Comparison of ENCODE assay signal across 16 cellular contexts in the genomic region with DNA sequence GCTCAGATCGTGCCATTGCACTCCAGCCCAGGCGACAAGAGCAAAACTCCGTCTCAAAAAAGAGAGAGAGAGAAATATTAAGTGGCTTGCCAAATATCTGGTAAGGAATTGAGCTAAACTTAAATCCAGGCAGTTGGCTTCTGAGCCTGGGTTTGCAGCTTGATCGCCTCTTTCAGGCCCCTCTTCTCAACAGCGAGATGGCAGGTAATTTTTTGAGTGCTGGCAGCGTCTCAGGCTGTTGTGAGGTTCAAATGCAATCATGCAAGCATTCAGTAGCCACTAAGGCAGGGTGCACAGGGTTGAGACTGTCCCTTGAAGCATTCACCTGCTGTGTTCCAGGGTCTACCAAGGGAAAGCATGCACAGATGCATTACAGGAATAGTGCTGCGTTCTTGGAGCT. TPM values are rescaled to one million over a fixed set of nuclear protein-coding genes. Genes with fewer than 3 reads are reported as not detected.
DNase-seq lines count a peak whose midpoint lies in the region; ATAC-seq, FAIRE-seq and TF ChIP-seq lines count a peak whose summit lies in the region.
"Had no signal": no experiment of that assay in that cellular context is flagged by ENCODE, and none has a peak within 500 bp of the region (broad histone marks: within the 10 kb centered on the region; RNA-seq: fewer than 3 reads in every experiment).

No MANE protein-coding gene starts in this region.

- CTCF ChIA-PET in RWPE1 (lab: Yijun Ruan, JAX) (interaction anchor here (1.7 kb wide), 1 partner anchor 9 kb away, joined by 4 read pairs; no protein-coding TSS in a partner anchor), H1 (lab: Charles Lee; ENCODE audit: partially characterized antibody) (interaction anchor here (0.8 to 4.6 kb wide), 6 partner anchors 10 to 112 kb away, joined by 3 to 46 read pairs (median 3); partner anchors contain the start of genes CCDC87 and CCS)

- no peak overlapping the region for H3K56ac ChIP-seq in H1 (replicated peaks; ENCODE audit: insufficient read length, low read depth, low read length)

- no peak for TF ChIP-seq RAD21 in H1 (IDR thresholded peaks at IDR 0.05 in 1 of 2, conservative IDR thresholded peaks at IDR 0.05 in 1 of 2; ENCODE audit: low read depth in 2 of 2, low read length in 2 of 2)

- FAIRE-seq in H1 (lab: Jason Lieb, UNC), result no peak

- peak overlapping the region; percentile 32 for H4K91ac ChIP-seq in H1 (replicated peaks; ENCODE audit: insufficient read length, low read length)

- H3K27ac ChIP-seq in RWPE1 (peak overlapping the region; percentile 62), H1 (ENCODE audit: low read depth, low read length) (no peak overlapping the region; the same call in 1 of the 2 replicates)
- H3K27ac ChIP-seq: hepatocyte had no signal

- no peak overlapping the region for H4K8ac ChIP-seq in H1 (ENCODE audit: extremely low read depth, insufficient read depth, low read length)

- TF ChIP-seq CTCF in RWPE1 (conservative IDR thresholded peaks at IDR 0.05; ENCODE audit: low read depth) (no peak), H1 (IDR thresholded peaks at IDR 0.05; ENCODE audit: control extremely low read depth in 1 of 3, insufficient read depth in 1 of 3, low read depth in 1 of 3, low read length in 3 of 3) (no peak)

- H4K5ac ChIP-seq in H1 (ENCODE audit: insufficient read length, low read depth, low read length), result peak overlapping the region; percentile 83

- no peaks in the 10 kb centered on the region for H4K20me1 ChIP-seq in H1 (replicated peaks in 1 of 2; ENCODE audit: control insufficient read depth in 1 of 2, insufficient read depth in 2 of 2, low read length in 2 of 2)

- H2BK5ac ChIP-seq in H1 (ENCODE audit: low read depth, low read length), result peak overlapping the region; percentile 2; the same call in 1 of the 2 replicates

- H3K4me3 ChIP-seq in H1 (ENCODE audit: extremely low read depth in 1 of 4, insufficient read depth in 2 of 4, low read depth in 3 of 4, low read length in 4 of 4), result no peak overlapping the region
- H3K4me3 ChIP-seq: hepatocyte, smooth muscle cell had no signal

- H2AFZ ChIP-seq in H1 (ENCODE audit: low read length), result no peak overlapping the region
- H2AFZ ChIP-seq: hepatocyte had no signal

- no peak for TF ChIP-seq POLR2A in H1 (IDR thresholded peaks at IDR 0.05; ENCODE audit: control extremely low read depth in 1 of 2, low read depth in 2 of 2, low read length in 2 of 2)

- POLR2A ChIA-PET in RWPE1 (lab: Yijun Ruan, JAX; ENCODE audit: low non-redundant PET) (no interaction called here), H1 (lab: Charles Lee; ENCODE audit: partially characterized antibody) (interaction anchor here (0.6 to 4.8 kb wide), 14 partner anchors 8 to 109 kb away, joined by 3 to 51 read pairs (median 9); partner anchors contain the start of genes ACTN3, CCDC87, CCS and RBM14)

- no peak overlapping the region for H3K23ac ChIP-seq in H1 (ENCODE audit: insufficient read length)

- H3K4me1 Mint-ChIP-seq in stimulated activated memory B cell treated with anti-CD40 and anti-IgM and Interleukin-4, amounts not matched to agents 10 μg/mL and 1 μg/mL and 100 μg/mL, for 72 hours, result peaks cover 21% of the 10 kb centered on the region

- H3K4ac ChIP-seq in H1 (replicated peaks; ENCODE audit: insufficient read length, low read depth, low read length), result peak overlapping the region; percentile 94

- peak overlapping the region; percentile 74 for H2BK120ac ChIP-seq in H1 (replicated peaks; ENCODE audit: low read depth, low read length)

- H3K23me2 ChIP-seq in H1 (ENCODE audit: low read depth, low read length), result no peaks in the 10 kb centered on the region

- peaks cover 7% of the 10 kb centered on the region for H3K27me3 Mint-ChIP-seq in stimulated activated memory B cell treated with anti-CD40 and anti-IgM and Interleukin-4, amounts not matched to agents 10 μg/mL and 1 μg/mL and 100 μg/mL, for 72 hours

- no peak overlapping the region for H2AK5ac ChIP-seq in H1 (ENCODE audit: low read depth, low read length)

- H3K79me2 ChIP-seq in H1 (ENCODE audit: control insufficient read depth in 1 of 2, insufficient read depth in 2 of 2, low read length in 2 of 2), result no peaks in the 10 kb centered on the region
- H3K79me2 ChIP-seq: hepatocyte had no signal

- TF ChIP-seq EP300 in H1 (IDR thresholded peaks at IDR 0.05; ENCODE audit: borderline replicate concordance in 1 of 2, low read depth in 2 of 2, low read length in 2 of 2), result no peak

- H3K36me3 Mint-ChIP-seq in stimulated activated memory B cell treated with anti-CD40 and anti-IgM and Interleukin-4, amounts not matched to agents 10 μg/mL and 1 μg/mL and 100 μg/mL, for 72 hours, result no peaks in the 10 kb centered on the region
- H3K36me3 Mint-ChIP-seq: CD4-positive, CD25-positive, alpha-beta regulatory T cell had no signal

- H3K18ac ChIP-seq in H1 (ENCODE audit: extremely low read depth, low read length), result peak overlapping the region; percentile 71; the same call in 1 of the 2 replicates

- H3K9ac ChIP-seq in H1 (replicated peaks in 1 of 4; ENCODE audit: extremely low read depth in 1 of 4, low read depth in 3 of 4, low read length in 3 of 4), result no peak overlapping the region

- H3K9me3 ChIP-seq in H1 (ENCODE audit: insufficient read depth in 2 of 2, low read depth in 1 of 2, low read length in 1 of 2), result peaks cover 3 to 4% of the 10 kb centered on the region in 2 experiments; a peak in 1 of 4 replicates
- H3K9me3 ChIP-seq: suprapubic skin had no signal

- H3K27ac Mint-ChIP-seq in stimulated activated memory B cell treated with anti-CD40 and anti-IgM and Interleukin-4, amounts not matched to agents 10 μg/mL and 1 μg/mL and 100 μg/mL, for 72 hours, result peak overlapping the region; percentile 72
- H3K27ac Mint-ChIP-seq: nephron progenitor cell had no signal

- no peaks in the 10 kb centered on the region for H3K9me3 Mint-ChIP-seq in stimulated activated memory B cell treated with anti-CD40 and anti-IgM and Interleukin-4, amounts not matched to agents 10 μg/mL and 1 μg/mL and 100 μg/mL, for 72 hours

- H3K4me3 Mint-ChIP-seq in stimulated activated memory B cell treated with anti-CD40 and anti-IgM and Interleukin-4, amounts not matched to agents 10 μg/mL and 1 μg/mL and 100 μg/mL, for 72 hours, result no peak overlapping the region
- H3K4me3 Mint-ChIP-seq: nephron progenitor cell had no signal

- H3K27me3 ChIP-seq in H1 (replicated peaks in 1 of 4; ENCODE audit: control insufficient read depth in 3 of 4, extremely low read depth in 1 of 4, insufficient read depth in 3 of 4, low read length in 3 of 4), result no peaks in the 10 kb centered on the region
- H3K27me3 ChIP-seq: hepatocyte, suprapubic skin had no signal

- no peak overlapping the region for H3K14ac ChIP-seq in H1 (ENCODE audit: insufficient read length)

- no peak for ATAC-seq in stimulated activated memory B cell treated with anti-CD40 and anti-IgM and Interleukin-4, amounts not matched to agents 10 μg/mL and 1 μg/mL and 100 μg/mL, for 72 hours
- ATAC-seq in GM18498 (IDR thresholded peaks at IDR 0.05; ENCODE audit: unreplicated experiment) (no peak), HG02678 (IDR thresholded peaks at IDR 0.05; ENCODE audit: unreplicated experiment) (no peak)

- DNase-seq in NCI-H82 (lab: John Stamatoyannopoulos, UW), result peak; percentile 27
- no peak for DNase-seq in NCI-H82 treated with DMSO at 0.1 percent for 48 hours (lab: John Stamatoyannopoulos, UW; ENCODE audit: unreplicated experiment)
- DNase-seq in RWPE1 (ENCODE audit: low spot score), result no peak
- DNase-seq in H1 (ENCODE audit: low read depth in 1 of 2, low spot score in 2 of 2), result no peak
- DNase-seq in central memory CD4-positive, alpha-beta T cell, result no peak
- DNase-seq: DND-41, nephron progenitor cell had no signal

- peaks cover 11 to 20% (median 14%) of the 10 kb centered on the region in 4 experiments; a peak in 6 of 7 replicates for H3K4me1 ChIP-seq in H1 (replicated peaks in 1 of 4; ENCODE audit: control insufficient read depth in 3 of 4, insufficient read depth in 4 of 4, low read length in 3 of 4)

- no peak overlapping the region for H2BK15ac ChIP-seq in H1 (ENCODE audit: low read length)

- peak overlapping the region; percentile 11; the same call in 1 of the 2 replicates for H2BK12ac ChIP-seq in H1 (ENCODE audit: low read depth, low read length)

- no peak overlapping the region for H3K4me2 ChIP-seq in H1 (ENCODE audit: insufficient read depth in 1 of 2, low read depth in 2 of 2, low read length in 2 of 2)
- H3K4me2 ChIP-seq: hepatocyte, smooth muscle cell had no signal

- H2BK20ac ChIP-seq in H1 (ENCODE audit: low read length), result peak overlapping the region; percentile 63; the same call in 1 of the 2 replicates

- H3K79me1 ChIP-seq in H1 (ENCODE audit: low read depth, low read length), result no peaks in the 10 kb centered on the region

- 91% methylated on average over 7 of the region's 7 CpGs; no CpG with 5 or more reads in 1 of the 2 experiments for WGBS in H1 (ENCODE audit: extremely low coverage in 1 of 2, insufficient coverage in 1 of 2, insufficient read length in 1 of 2, insufficient replicate concordance in 2 of 2, low coverage in 1 of 2, low lambda C conversion rate in 2 of 2, missing lambda C conversion rate in 1 of 2), 2 experiments

- no peaks in the 10 kb centered on the region for H3K36me3 ChIP-seq in H1 (ENCODE audit: control insufficient read depth in 2 of 4, insufficient read depth in 4 of 4, low read length in 3 of 4)

RNA-seq across cellular contexts. Expression of gene CTSF, which starts 0.7 kb away (rescaled TPM):
- 0.36 and 0.58 TPM in 2 replicates for total RNA-seq in H1 (2021; fragmentation: NEBNext Ultra II Directional; extraction: Animal tissue kit (Norgen Biotek cat#: 25700))
- polyA plus RNA-seq in H1 (2011; rRNA removed), result 2.3 and 2.6 TPM in 2 replicates
- polyA plus RNA-seq in H1 (2011; cell fraction: cytosol; rRNA removed), result 2.0 TPM
- 8.5 TPM for polyA plus RNA-seq in H1 (2011; cell fraction: nucleus; rRNA removed)
- 2.6 to 3.8 TPM (median 2.9 TPM) in 4 replicates for polyA plus RNA-seq in H1 (2012, experiment 1 of 2)
- 2.9 TPM for polyA plus RNA-seq in H1 (2012, experiment 2 of 2)
- 1.7 TPM for polyA plus RNA-seq in H1 (2013, experiment 1 of 2)
- 1.7 TPM for polyA plus RNA-seq in H1 (2013, experiment 2 of 2)
- polyA minus RNA-seq in H1 (2011; rRNA and poly(A)+ RNA removed), result 3.0 and 5.3 TPM in 2 replicates
- polyA minus RNA-seq in H1 (2011; cell fraction: cytosol; rRNA and poly(A)+ RNA removed), result 2.9 TPM
- polyA minus RNA-seq in H1 (2011; cell fraction: nucleus; rRNA and poly(A)+ RNA removed), result 0.50 TPM

RNA-seq across cellular contexts. Expression of gene ACTN3, which starts 22.4 kb away (rescaled TPM):
- total RNA-seq in H1 (2021; fragmentation: NEBNext Ultra II Directional; extraction: Animal tissue kit (Norgen Biotek cat#: 25700)), result 28.2 and 30.8 TPM in 2 replicates
- polyA plus RNA-seq in H1 (2011; rRNA removed), result 36.7 and 46.2 TPM in 2 replicates
- 38.5 TPM for polyA plus RNA-seq in H1 (2011; cell fraction: cytosol; rRNA removed)
- polyA plus RNA-seq in H1 (2011; cell fraction: nucleus; rRNA removed), result 243 TPM
- 42.8 to 71.4 TPM (median 62.6 TPM) in 4 replicates for polyA plus RNA-seq in H1 (2012, experiment 1 of 2)
- 28.4 TPM for polyA plus RNA-seq in H1 (2012, experiment 2 of 2)
- 12.6 TPM for polyA plus RNA-seq in H1 (2013, experiment 1 of 2)
- polyA plus RNA-seq in H1 (2013, experiment 2 of 2), result 10.9 TPM
- polyA minus RNA-seq in H1 (2011; rRNA and poly(A)+ RNA removed), result 33.9 and 39.3 TPM in 2 replicates
- polyA minus RNA-seq in H1 (2011; cell fraction: cytosol; rRNA and poly(A)+ RNA removed), result 14.0 TPM
- polyA minus RNA-seq in H1 (2011; cell fraction: nucleus; rRNA and poly(A)+ RNA removed), result 32.1 TPM
- total RNA-seq: CD4-positive, CD25-positive, alpha-beta regulatory T cell; cerebellum; hepatocyte; kidney epithelial cell; smooth muscle cell; suprapubic skin had no signal
- polyA plus RNA-seq: CD4-positive, CD25-positive, alpha-beta regulatory T cell had no signal

RNA-seq across cellular contexts. Expression of gene ZDHHC24, which starts 23.2 kb away (rescaled TPM):
- 7.0 and 8.4 TPM in 2 replicates for total RNA-seq in H1 (2021; fragmentation: NEBNext Ultra II Directional; extraction: Animal tissue kit (Norgen Biotek cat#: 25700))
- polyA plus RNA-seq in H1 (2011; rRNA removed), result 9.7 and 15.6 TPM in 2 replicates
- 9.0 TPM for polyA plus RNA-seq in H1 (2011; cell fraction: cytosol; rRNA removed)
- 9.8 TPM for polyA plus RNA-seq in H1 (2011; cell fraction: nucleus; rRNA removed)
- 4.9 to 7.2 TPM (median 5.5 TPM) in 4 replicates for polyA plus RNA-seq in H1 (2012, experiment 1 of 2)
- 4.1 TPM for polyA plus RNA-seq in H1 (2012, experiment 2 of 2)
- polyA plus RNA-seq in H1 (2013, experiment 1 of 2), result 8.8 TPM
- 9.9 TPM for polyA plus RNA-seq in H1 (2013, experiment 2 of 2)
- 3.3 TPM in 2 replicates for polyA minus RNA-seq in H1 (2011; rRNA and poly(A)+ RNA removed)
- 10.1 TPM for polyA minus RNA-seq in H1 (2011; cell fraction: cytosol; rRNA and poly(A)+ RNA removed)
- 4.4 TPM for polyA minus RNA-seq in H1 (2011; cell fraction: nucleus; rRNA and poly(A)+ RNA removed)

RNA-seq across cellular contexts. Expression of gene CCDC87, which starts 23.8 kb away (rescaled TPM):
- total RNA-seq in H1 (2021; fragmentation: NEBNext Ultra II Directional; extraction: Animal tissue kit (Norgen Biotek cat#: 25700)), result 0.99 and 1.1 TPM in 2 replicates
- polyA plus RNA-seq in H1 (2011; rRNA removed), result 0.32 and 0.63 TPM in 2 replicates
- polyA plus RNA-seq in H1 (2011; cell fraction: cytosol; rRNA removed), result 0.25 TPM
- polyA plus RNA-seq in H1 (2011; cell fraction: nucleus; rRNA removed), result 0.68 TPM
- 0.43 to 0.65 TPM (median 0.54 TPM) in 4 replicates for polyA plus RNA-seq in H1 (2012, experiment 1 of 2)
- polyA plus RNA-seq in H1 (2012, experiment 2 of 2), result 0.92 TPM
- 0.36 TPM for polyA plus RNA-seq in H1 (2013, experiment 1 of 2)
- 0.33 TPM for polyA plus RNA-seq in H1 (2013, experiment 2 of 2)
- polyA minus RNA-seq in H1 (2011; rRNA and poly(A)+ RNA removed), result 0.80 and 1.3 TPM in 2 replicates
- polyA minus RNA-seq in H1 (2011; cell fraction: cytosol; rRNA and poly(A)+ RNA removed), result 0.51 TPM
- polyA minus RNA-seq in H1 (2011; cell fraction: nucleus; rRNA and poly(A)+ RNA removed), result 2.3 TPM
- polyA plus RNA-seq: CD4-positive, CD25-positive, alpha-beta regulatory T cell; hepatocyte had no signal

RNA-seq across cellular contexts. Expression of gene CCS, which starts 23.9 kb away (rescaled TPM):
- 35.2 and 37.1 TPM in 2 replicates for total RNA-seq in H1 (2021; fragmentation: NEBNext Ultra II Directional; extraction: Animal tissue kit (Norgen Biotek cat#: 25700))
- polyA plus RNA-seq in H1 (2011; rRNA removed), result 37.7 and 57.7 TPM in 2 replicates
- polyA plus RNA-seq in H1 (2011; cell fraction: cytosol; rRNA removed), result 62.4 TPM
- polyA plus RNA-seq in H1 (2011; cell fraction: nucleus; rRNA removed), result 104 TPM
- 55.1 to 70.7 TPM (median 62.8 TPM) in 4 replicates for polyA plus RNA-seq in H1 (2012, experiment 1 of 2)
- 30.4 TPM for polyA plus RNA-seq in H1 (2012, experiment 2 of 2)
- 32.0 TPM for polyA plus RNA-seq in H1 (2013, experiment 1 of 2)
- 33.7 TPM for polyA plus RNA-seq in H1 (2013, experiment 2 of 2)
- polyA minus RNA-seq in H1 (2011; rRNA and poly(A)+ RNA removed), result 21.6 and 22.1 TPM in 2 replicates
- polyA minus RNA-seq in H1 (2011; cell fraction: cytosol; rRNA and poly(A)+ RNA removed), result 32.1 TPM
- polyA minus RNA-seq in H1 (2011; cell fraction: nucleus; rRNA and poly(A)+ RNA removed), result 30.1 TPM
